20 cellular contexts compared by ENCODE assay signal in the genomic region with DNA sequence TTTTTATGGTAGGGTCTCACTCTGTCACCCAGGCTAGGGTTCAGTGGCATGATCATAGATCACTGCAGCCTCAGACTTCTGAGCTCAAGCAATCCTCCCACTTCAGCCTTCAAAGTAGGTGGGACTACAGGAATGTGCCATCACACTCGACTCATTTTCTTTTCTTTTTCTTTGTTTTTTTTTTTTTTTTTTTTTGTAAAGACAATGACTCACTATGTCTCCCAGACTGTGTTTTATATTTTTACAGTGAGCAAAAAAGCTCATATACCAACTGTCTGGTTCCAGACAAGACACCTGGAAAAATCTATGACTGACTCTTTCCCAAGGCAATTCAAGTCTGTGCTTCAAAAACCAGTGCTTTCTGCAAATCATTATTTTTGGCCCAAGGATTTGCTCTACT. TPM values are rescaled to one million over a fixed set of nuclear protein-coding genes. Genes with fewer than 3 reads are reported as not detected.
"Had no signal": no experiment of that assay in that cellular context is flagged by ENCODE, and none has a peak within 500 bp of the region (broad histone marks: within the 10 kb centered on the region; RNA-seq: fewer than 3 reads in every experiment).

No MANE protein-coding gene starts in this region.

- ATAC-seq: activated CD4-positive, alpha-beta T cell treated with anti-CD3 and anti-CD28 coated beads for 36 hours; left cardiac atrium; naive thymus-derived CD4-positive, alpha-beta T cell; right lobe of liver; stimulated activated naive B cell treated with anti-CD40 and anti-IgM and Interleukin-4, amounts not matched to agents 10 μg/mL and 1 μg/mL and 100 μg/mL, for 72 hours; T-cell had no signal

- DNase-seq: activated CD4-positive, alpha-beta memory T cell treated with anti-CD3 and anti-CD28 coated beads, Interleukin-2, amount 10 ng/mL, durations not matched to agents 7 days and 5 days; activated CD4-positive, alpha-beta T cell treated with anti-CD3 and anti-CD28 coated beads for 36 hours; activated gamma-delta T cell treated with Interleukin-2 at 50 U/mL for 16 hours; activated naive CD8-positive, alpha-beta T cell treated with anti-CD3 and anti-CD28 coated beads for 36 hours; activated T-cell treated with anti-CD3 and anti-CD28 coated beads, Interleukin-2, amount 50 U/mL, for 48 hours; cortex of kidney; effector CD8-positive, alpha-beta T cell; hypothalamus; left cardiac atrium; naive thymus-derived CD4-positive, alpha-beta T cell; right lobe of liver; stimulated activated CD4-positive, alpha-beta T cell treated with anti-CD3 and anti-CD28 coated beads, Interleukin-2, amount 100 ng/mL, for 24 hours; stimulated activated naive B cell treated with anti-CD40 and anti-IgM and Interleukin-4, amounts not matched to agents 10 μg/mL and 1 μg/mL and 100 μg/mL, for 72 hours; substantia nigra; T-cell; T1000; transverse colon; WERI-Rb-1 had no signal

- H3K4me3 ChIP-seq: cardiac muscle cell, lung, right lobe of liver, transverse colon had no signal

RNA-seq across cellular contexts. Expression of a gene that starts 10.8 kb away (rescaled TPM):
- total RNA-seq: cardiac muscle cell, right lobe of liver, transverse colon had no signal
